Comparison of ENCODE assay signal across 8 cellular contexts in the genomic region with DNA sequence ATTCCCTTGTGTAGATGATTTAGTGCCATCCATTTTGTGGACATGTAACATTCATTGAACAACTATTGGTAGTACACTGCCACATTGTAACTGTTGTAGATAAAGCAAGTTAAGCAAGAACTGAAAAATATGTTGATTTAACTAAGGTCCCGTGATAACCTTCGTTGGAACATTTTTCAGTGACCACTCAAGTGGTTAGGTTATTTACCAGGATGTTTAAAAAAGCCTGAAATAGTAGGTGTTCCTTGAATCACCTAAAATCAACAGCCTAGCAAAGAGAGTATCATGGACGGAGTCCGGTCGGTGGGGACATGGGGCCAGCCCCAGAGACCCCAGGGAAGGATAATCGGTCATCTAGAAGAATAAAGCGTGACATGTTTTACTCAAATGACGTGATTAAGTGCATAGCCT. TPM values are rescaled to one million over a fixed set of nuclear protein-coding genes. Genes with fewer than 3 reads are reported as not detected.
DNase-seq lines count a peak whose midpoint lies in the region; ATAC-seq and TF ChIP-seq lines count a peak whose summit lies in the region.

No MANE protein-coding gene starts in this region.

- H3K27me3 ChIP-seq in Panc1 (ENCODE audit: control insufficient read depth, insufficient read depth, low read length) (no peaks in the 10 kb centered on the region), psoas muscle (ENCODE audit: insufficient read depth in 3 of 3, low read length in 2 of 3) (no peaks in the 10 kb centered on the region)

- H3K9me3 ChIP-seq in Panc1 (ENCODE audit: control insufficient read depth, insufficient read depth, low read depth, low read length) = no peaks in the 10 kb centered on the region
- H3K9me3 ChIP-seq in psoas muscle = no peaks in the 10 kb centered on the region

- POLR2A ChIA-PET in Panc1 (lab: Charles Lee) = interaction anchor here (0.7 to 4.6 kb wide), 5 partner anchors 21 to 198 kb away, joined by 3 to 98 read pairs (median 4); partner anchors contain the start of gene CDK19

- in situ Hi-C loops in Panc1 (cut with HindIII; ENCODE audit: low pct_unique_long_range_greater_than_20kb, low sequenced_read_pairs) = loop anchor here (5.0 to 10.0 kb wide), 2 partner anchors 202 to 345 kb away; no protein-coding TSS in a partner anchor

- 55 to 61% (median 56%) methylated on average over 8 of the region's 8 CpGs for WGBS in psoas muscle, 3 donors

- peak overlapping the region; percentile 97 for H3K4me3 ChIP-seq in GM08714 (ENCODE audit: low read length)
- peak overlapping the region; percentile 85 to 88 for H3K4me3 ChIP-seq in Panc1 (ENCODE audit: low read depth in 2 of 2, low read length in 2 of 2)
- peak overlapping the region; percentile 93 for H3K4me3 ChIP-seq in psoas muscle

- no peak for ATAC-seq in Panc1
- no peak for ATAC-seq in psoas muscle

- no peak for DNase-seq in Panc1 (ENCODE audit: low read depth, low spot score)
- DNase-seq in erythroblast (lab: John Stamatoyannopoulos, UW) = peak; percentile 40 to 52
- DNase-seq in psoas muscle = no peak
- no peak for DNase-seq in stimulated activated CD4-positive, alpha-beta T cell treated with anti-CD3 and anti-CD28 coated beads, Interleukin-4, amount 100 ng/mL, for 1 hour
- no peak for DNase-seq in AG20443 (ENCODE audit: low spot score)
- DNase-seq in GM10266 (ENCODE audit: extremely low spot score) = no peak
- DNase-seq in midbrain (lab: John Stamatoyannopoulos, UW) = no peak

- no peak for TF ChIP-seq CTCF in Panc1 (IDR thresholded peaks at IDR 0.05)
- no peak for TF ChIP-seq CTCF in psoas muscle (IDR thresholded peaks at IDR 0.05)
- no peak for TF ChIP-seq CTCF in GM10266 (IDR thresholded peaks at IDR 0.05; ENCODE audit: control insufficient read depth, insufficient read depth, low read depth, missing control alignments)

- H3K36me3 ChIP-seq in Panc1 (ENCODE audit: control insufficient read depth, insufficient read depth, low read length) (no peaks in the 10 kb centered on the region; the same call in 1 of the 2 replicates), psoas muscle (ENCODE audit: insufficient read depth in 1 of 2, low read depth in 1 of 2) (no peaks in the 10 kb centered on the region)

- intact Hi-C loops in Panc1 (cut with micrococcal nuclease; ENCODE audit: unreplicated experiment) (loop anchor here (2.0 kb wide), 1 partner anchor 62 kb away; the partner anchor contains the start of gene CDK19), psoas muscle (cut with DNase I) (loop anchor here (5.0 kb wide), 3 partner anchors 75 to 195 kb away; partner anchors contain the start of gene GTF3C6 (in 1 of the 2))

- H3K27ac ChIP-seq in Panc1 (ENCODE audit: low read length) = peak overlapping the region; percentile 86
- H3K27ac ChIP-seq in psoas muscle = peak overlapping the region; percentile 99

- H3K4me1 ChIP-seq in Panc1 (ENCODE audit: control insufficient read depth, insufficient read depth, low read length) = peaks cover 48% of the 10 kb centered on the region
- H3K4me1 ChIP-seq in psoas muscle = peaks cover 48% of the 10 kb centered on the region

- no peak for TF ChIP-seq POLR2A in erythroblast (IDR thresholded peaks at IDR 0.05; ENCODE audit: low read length)

- CTCF ChIA-PET in Panc1 (lab: Charles Lee) = interaction anchor here (3.9 kb wide), 1 partner anchor 195 kb away, joined by 24 read pairs; no protein-coding TSS in a partner anchor

- BruUV-seq in Panc1 (replicated peaks; lab: Mats Ljungman, UMichigan) = TSS peak; percentile 42

RNA-seq across cellular contexts. Expression of gene AMD1, which starts 2.6 kb away (rescaled TPM):
- 81.7 TPM for total RNA-seq in Panc1 (2021; ENCODE audit: unreplicated experiment)
- 31.5 TPM for polyA plus RNA-seq in Panc1 (2012; ENCODE audit: insufficient read length)
- 10 to 100 TPM; 19.2 to 46.6 (median 42.8) TPM for total RNA-seq in psoas muscle
- polyA plus RNA-seq in psoas muscle = 10 to 100 TPM; 23.0 to 73.1 (median 31.7) TPM

Comparison
In these comparisons a context has a peak if more than half of its experiments do, and no peak if none do; other contexts are left out.
1. DNase-seq: peak in erythroblast (2 of 2); none in Panc1 (single experiment), psoas muscle (0 of 2), stimulated activated CD4-positive, alpha-beta T cell treated with anti-CD3 and anti-CD28 coated beads, Interleukin-4, amount 100 ng/mL, for 1 hour (single experiment), AG20443 (single experiment), GM10266 (single experiment) and midbrain (single experiment).
2. Peak in every context shown above with its lines, with median percentiles within 50 percentile points of each other: H3K4me3 ChIP-seq.